ENCODE assay signal across 16 cellular contexts in the genomic region with DNA sequence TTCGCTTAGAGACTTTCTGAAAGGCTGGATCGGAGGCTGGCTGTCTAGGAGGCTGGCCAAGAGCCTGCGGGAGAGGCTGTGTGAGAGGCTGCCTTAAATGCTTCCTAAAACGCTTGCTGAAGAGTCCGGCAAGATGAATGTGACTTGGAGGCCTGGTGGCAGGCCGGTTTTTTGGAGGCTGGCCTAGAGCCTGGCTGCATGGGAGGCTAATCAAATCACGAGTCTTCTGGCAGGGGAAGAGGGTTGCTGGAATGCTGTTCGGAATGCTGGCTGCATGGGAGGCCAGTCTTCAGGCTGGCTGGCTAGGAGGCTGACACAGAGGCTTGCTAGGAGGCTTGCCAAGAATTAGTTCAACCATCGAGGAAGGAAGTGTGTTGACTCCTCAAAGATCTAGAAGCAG.
DNase-seq lines count a peak whose midpoint lies in the region; ATAC-seq and TF ChIP-seq lines count a peak whose summit lies in the region.
"Had no signal": no experiment of that assay in that cellular context is flagged by ENCODE, and none has a peak within 500 bp of the region (broad histone marks: within the 10 kb centered on the region; RNA-seq: fewer than 3 reads in every experiment).

No MANE protein-coding gene starts in this region.

- H3K36me3 ChIP-seq in IMR-90 (ENCODE audit: control insufficient read depth, insufficient read depth, low read length) (no peaks in the 10 kb centered on the region), left lung (no peaks in the 10 kb centered on the region), testis (ENCODE audit: low read depth, missing control alignments) (no peaks in the 10 kb centered on the region)
- H3K36me3 ChIP-seq: BLaER1 had no signal

- H3K4me3 Mint-ChIP-seq in activated T-cell treated with anti-CD3 and anti-CD28 coated beads, Interleukin-2, amount 50 U/mL, for 4 hours = no peak overlapping the region
- H3K4me3 Mint-ChIP-seq: activated naive CD4-positive, alpha-beta T cell treated with anti-CD3 and anti-CD28 coated beads, Interleukin-2, amount 50 U/mL, for 24 hours; central memory CD8-positive, alpha-beta T cell had no signal

- no peak overlapping the region for H2BK20ac ChIP-seq in IMR-90 (ENCODE audit: low read depth, low read length)

- WGBS in IMR-90 (ENCODE audit: extremely low coverage in 2 of 2, insufficient read length in 1 of 2), 2 experiments = 51% methylated on average over 6 of the region's 9 CpGs; no CpG with 5 or more reads in 1 of the 2 experiments
- 60 to 74% methylated on average over 9 of the region's 9 CpGs for WGBS in testis, 2 donors

- H3K9ac ChIP-seq in IMR-90 (ENCODE audit: low read depth, low read length) = no peak overlapping the region
- H3K9ac ChIP-seq: BLaER1, KMS-11, parathyroid adenoma had no signal

- ATAC-seq in IMR-90 (ENCODE audit: low read depth) = no peak
- ATAC-seq in left lung = peak; percentile 43
- ATAC-seq in GM21786 (IDR thresholded peaks at IDR 0.05; ENCODE audit: unreplicated experiment) = no peak
- no peak for ATAC-seq in activated T-cell treated with anti-CD3 and anti-CD28 coated beads, Interleukin-2, amount 50 U/mL, for 4 hours

- no peaks in the 10 kb centered on the region for H3K9me3 Mint-ChIP-seq in activated T-cell treated with anti-CD3 and anti-CD28 coated beads, Interleukin-2, amount 50 U/mL, for 4 hours
- H3K9me3 Mint-ChIP-seq: activated naive CD4-positive, alpha-beta T cell treated with anti-CD3 and anti-CD28 coated beads, Interleukin-2, amount 50 U/mL, for 24 hours; central memory CD8-positive, alpha-beta T cell had no signal

- H3K27me3 ChIP-seq in IMR-90 (ENCODE audit: control insufficient read depth, insufficient read depth, low read length) = no peaks in the 10 kb centered on the region
- H3K27me3 ChIP-seq in left lung = no peaks in the 10 kb centered on the region
- no peaks in the 10 kb centered on the region for H3K27me3 ChIP-seq in testis
- H3K27me3 ChIP-seq: BLaER1 had no signal

- in situ Hi-C loops in IMR-90 (cut with MboI; ENCODE audit: low sequenced_read_pairs) = no loop called here

- TF ChIP-seq CTCF in IMR-90 (conservative IDR thresholded peaks at IDR 0.05; ENCODE audit: low read depth, low read length) = no peak
- TF ChIP-seq CTCF in choroid plexus epithelial cell (conservative IDR thresholded peaks at IDR 0.05; ENCODE audit: low read depth, low read length) = no peak
- no peak for TF ChIP-seq CTCF in left lung (IDR thresholded peaks at IDR 0.05)
- TF ChIP-seq CTCF in testis (IDR thresholded peaks at IDR 0.05) = no peak

- no peak overlapping the region for H2BK5ac ChIP-seq in IMR-90 (ENCODE audit: low read depth, low read length, poor library complexity, severe bottlenecking)

- no peak overlapping the region for H3K23ac ChIP-seq in IMR-90 (ENCODE audit: low read depth, low read length)

- H2BK15ac ChIP-seq in IMR-90 (ENCODE audit: low read depth, low read length) = no peak overlapping the region

- POLR2A ChIA-PET in IMR-90 (lab: Charles Lee; ENCODE audit: unreplicated experiment) = no interaction called here

- peaks cover 4% of the 10 kb centered on the region for H3K27me3 Mint-ChIP-seq in activated T-cell treated with anti-CD3 and anti-CD28 coated beads, Interleukin-2, amount 50 U/mL, for 4 hours (ENCODE audit: low read depth)

- H2AK9ac ChIP-seq in IMR-90 (replicated peaks; ENCODE audit: low read depth, low read length, poor library complexity) = no peak overlapping the region

- H3K4me3 ChIP-seq in IMR-90 (ENCODE audit: insufficient read depth, low read depth, low read length) (no peak overlapping the region), choroid plexus epithelial cell (ENCODE audit: low read depth, low read length) (no peak overlapping the region), left lung (no peak overlapping the region), testis (no peak overlapping the region)
- H3K4me3 ChIP-seq: BLaER1 had no signal

- no peak overlapping the region for H3K14ac ChIP-seq in IMR-90 (replicated peaks; ENCODE audit: low read depth, low read length)

- no peak overlapping the region for H3K4ac ChIP-seq in IMR-90 (ENCODE audit: low read depth, low read length)

- H3K56ac ChIP-seq in IMR-90 (ENCODE audit: extremely low read depth, insufficient read depth, low read length) = no peak overlapping the region

- no peaks in the 10 kb centered on the region for H3K36me3 Mint-ChIP-seq in activated T-cell treated with anti-CD3 and anti-CD28 coated beads, Interleukin-2, amount 50 U/mL, for 4 hours (ENCODE audit: insufficient read depth)
- H3K36me3 Mint-ChIP-seq: activated naive CD4-positive, alpha-beta T cell treated with anti-CD3 and anti-CD28 coated beads, Interleukin-2, amount 50 U/mL, for 24 hours had no signal

- intact Hi-C loops in IMR-90 (cut with micrococcal nuclease) = no loop called here
- intact Hi-C loops in left lung (cut with DNase I) = no loop called here
- intact Hi-C loops in testis (cut with DNase I; ENCODE audit: low total_unique reads) = no loop called here

- no peak overlapping the region for H3K18ac ChIP-seq in IMR-90 (ENCODE audit: low read depth, low read length)

- H2AK5ac ChIP-seq in IMR-90 (ENCODE audit: low read depth, low read length) = no peak overlapping the region

- H3K27ac ChIP-seq in IMR-90 (ENCODE audit: insufficient read depth, low read length) (no peak overlapping the region), left lung (peak overlapping the region in 1 of 2 donors; percentile 33), testis (no peak overlapping the region)
- H3K27ac ChIP-seq: BLaER1, HL-60, KMS-11, parathyroid adenoma had no signal

- dilution Hi-C loops in IMR-90 (cut with HindIII; ENCODE audit: low sequenced_read_pairs, unreplicated experiment) = no loop called here

- CTCF ChIA-PET in IMR-90 (lab: Yijun Ruan, JAX) = no interaction called here

- H3K9me3 ChIP-seq in IMR-90 (ENCODE audit: control insufficient read depth, insufficient read depth, low read length) = no peaks in the 10 kb centered on the region
- H3K9me3 ChIP-seq in left lung = no peaks in the 10 kb centered on the region
- no peaks in the 10 kb centered on the region for H3K9me3 ChIP-seq in testis
- H3K9me3 ChIP-seq: BLaER1 had no signal

- H3K79me1 ChIP-seq in IMR-90 (ENCODE audit: low read depth in 1 of 2, low read length in 2 of 2) = no peaks in the 10 kb centered on the region

- no peaks in the 10 kb centered on the region for H3K4me1 Mint-ChIP-seq in activated T-cell treated with anti-CD3 and anti-CD28 coated beads, Interleukin-2, amount 50 U/mL, for 4 hours (ENCODE audit: low read depth)
- H3K4me1 Mint-ChIP-seq: activated naive CD4-positive, alpha-beta T cell treated with anti-CD3 and anti-CD28 coated beads, Interleukin-2, amount 50 U/mL, for 24 hours; central memory CD8-positive, alpha-beta T cell had no signal

- H3K9me1 ChIP-seq in IMR-90 (ENCODE audit: insufficient read depth, low read length) = no peaks in the 10 kb centered on the region

- no peak overlapping the region for H4K5ac ChIP-seq in IMR-90 (ENCODE audit: low read depth, low read length)

- DNase-seq in IMR-90 (peak; percentile 24), choroid plexus epithelial cell (ENCODE audit: low read depth) (peak; percentile 36), left lung (peak in 1 of 2 donors; percentile 35), testis (peak; percentile 51), SK-N-DZ (ENCODE audit: low spot score) (no peak)
- DNase-seq in activated T-cell treated with anti-CD3 and anti-CD28 coated beads, Interleukin-2, amount 50 U/mL, for 4 hours = no peak
- DNase-seq: activated CD4-positive, alpha-beta T cell treated with anti-CD3 and anti-CD28 coated beads for 48 hours; glutamatergic neuron; NCI-H1105 treated with DMSO at 0.1 percent for 48 hours had no signal

- no peak for TF ChIP-seq RAD21 in IMR-90 (IDR thresholded peaks at IDR 0.05; ENCODE audit: low read length)

- TF ChIP-seq POLR2A in IMR-90 (IDR thresholded peaks at IDR 0.05; ENCODE audit: low read depth, low read length) (no peak), testis (IDR thresholded peaks at IDR 0.05) (no peak)

- no peak overlapping the region for H2BK120ac ChIP-seq in IMR-90 (ENCODE audit: low read depth, low read length)

- no peak overlapping the region for H4K8ac ChIP-seq in IMR-90 (ENCODE audit: low read depth in 2 of 2, low read length in 2 of 2)

- H3K4me1 ChIP-seq in IMR-90 (ENCODE audit: control insufficient read depth, insufficient read depth, low read length) = no peaks in the 10 kb centered on the region
- H3K4me1 ChIP-seq in left lung = no peaks in the 10 kb centered on the region
- peaks cover 5% of the 10 kb centered on the region for H3K4me1 ChIP-seq in testis
- H3K4me1 ChIP-seq: BLaER1, parathyroid adenoma had no signal

- no peak overlapping the region for H4K91ac ChIP-seq in IMR-90 (ENCODE audit: insufficient read depth, low read depth, low read length)

- BruUV-seq in IMR-90 (replicated peaks; lab: Mats Ljungman, UMichigan) = no TSS peak

- H3K4me2 ChIP-seq in IMR-90 (ENCODE audit: low read depth, low read length) = no peak overlapping the region
- H3K4me2 ChIP-seq: BLaER1, KMS-11 had no signal

- H2AFZ ChIP-seq in IMR-90 (replicated peaks; ENCODE audit: low read length, poor library complexity) = no peak overlapping the region
- H2AFZ ChIP-seq: parathyroid adenoma had no signal

- H4K20me1 ChIP-seq in IMR-90 (ENCODE audit: insufficient read depth, low read length) = no peaks in the 10 kb centered on the region
- H4K20me1 ChIP-seq: BLaER1 had no signal

TF ChIP-seq in IMR-90, 13 proteins besides CTCF, POLR2A, EP300 and RAD21 (continues in another document):
- no peak for TF ChIP-seq MAZ (IDR thresholded peaks at IDR 0.05; ENCODE audit: borderline replicate concordance, low read depth, low read length)
- TF ChIP-seq RCOR1 (IDR thresholded peaks at IDR 0.05; ENCODE audit: insufficient replicate concordance, low read length) = no peak
- TF ChIP-seq RFX5 (IDR thresholded peaks at IDR 0.05; ENCODE audit: low read depth, low read length) = no peak
- TF ChIP-seq MAFK (IDR thresholded peaks at IDR 0.05; ENCODE audit: low read depth, low read length) = no peak
- TF ChIP-seq NFE2L2 (IDR thresholded peaks at IDR 0.05; ENCODE audit: low read depth, low read length) = no peak
- TF ChIP-seq FOS (IDR thresholded peaks at IDR 0.05; ENCODE audit: low read depth, low read length) = no peak
- no peak for TF ChIP-seq SMC3 (IDR thresholded peaks at IDR 0.05; ENCODE audit: low read depth, low read length)
- TF ChIP-seq CHD1 (IDR thresholded peaks at IDR 0.05; ENCODE audit: low read depth, low read length) = no peak
- TF ChIP-seq MXI1 (IDR thresholded peaks at IDR 0.05; ENCODE audit: borderline replicate concordance, low read depth, low read length) = no peak
- TF ChIP-seq, protein P1, sequence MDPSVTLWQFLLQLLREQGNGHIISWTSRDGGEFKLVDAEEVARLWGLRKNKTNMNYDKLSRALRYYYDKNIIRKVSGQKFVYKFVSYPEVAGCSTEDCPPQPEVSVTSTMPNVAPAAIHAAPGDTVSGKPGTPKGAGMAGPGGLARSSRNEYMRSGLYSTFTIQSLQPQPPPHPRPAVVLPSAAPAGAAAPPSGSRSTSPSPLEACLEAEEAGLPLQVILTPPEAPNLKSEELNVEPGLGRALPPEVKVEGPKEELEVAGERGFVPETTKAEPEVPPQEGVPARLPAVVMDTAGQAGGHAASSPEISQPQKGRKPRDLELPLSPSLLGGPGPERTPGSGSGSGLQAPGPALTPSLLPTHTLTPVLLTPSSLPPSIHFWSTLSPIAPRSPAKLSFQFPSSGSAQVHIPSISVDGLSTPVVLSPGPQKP (IDR thresholded peaks at IDR 0.05; ENCODE audit: borderline replicate concordance, low read depth, low read length) = no peak

Comparison
In these comparisons a context has a peak if more than half of its experiments do, and no peak if none do; other contexts are left out.
1. DNase-seq: peak in IMR-90 (single experiment), choroid plexus epithelial cell (single experiment) and testis (single experiment); none in SK-N-DZ (single experiment) and activated T-cell treated with anti-CD3 and anti-CD28 coated beads, Interleukin-2, amount 50 U/mL, for 4 hours (single experiment).